Comparison of ENCODE assay signal across 1 cellular context in the genomic region with DNA sequence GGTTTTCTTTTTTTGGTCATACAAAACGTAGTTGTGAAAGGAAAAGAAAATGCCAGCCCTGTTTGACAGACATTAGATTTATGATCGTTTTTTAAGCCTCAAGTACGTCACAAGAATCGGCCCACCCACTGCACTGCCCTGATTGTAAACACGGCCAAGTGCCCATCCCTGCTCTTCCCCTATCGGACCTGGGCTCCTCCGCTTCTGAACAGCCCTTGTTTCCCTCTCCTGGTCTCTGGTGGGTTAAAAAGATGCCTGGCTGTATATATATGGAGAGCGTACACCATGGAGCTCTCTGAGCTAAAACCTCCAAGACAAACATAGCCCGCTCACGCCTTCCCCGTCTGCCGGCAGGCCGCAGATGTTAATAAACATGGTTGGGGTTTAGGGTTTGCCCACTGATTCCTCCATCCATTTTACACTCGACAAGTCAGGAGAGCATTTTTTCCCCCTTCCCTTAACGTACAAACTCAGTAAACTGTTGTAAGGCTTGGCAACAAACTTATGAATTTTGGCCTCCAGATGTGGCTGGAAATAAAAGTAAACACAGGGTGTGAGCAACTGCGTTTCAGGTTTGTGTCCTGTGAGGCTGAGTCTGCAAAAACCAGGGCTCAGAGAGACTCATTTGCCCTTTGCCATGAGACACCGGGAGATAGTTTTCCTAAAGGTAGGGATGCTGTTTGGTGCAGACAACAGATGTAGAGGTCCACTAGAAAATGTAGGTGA.
TF ChIP-seq lines count a peak whose summit lies in the region.

No MANE protein-coding gene starts in this region.

TF ChIP-seq in HepG2, 621 proteins besides CTCF, POLR2A, EP300 and RAD21 (continued from another document and continues in another):
- TF ChIP-seq, protein P1, sequence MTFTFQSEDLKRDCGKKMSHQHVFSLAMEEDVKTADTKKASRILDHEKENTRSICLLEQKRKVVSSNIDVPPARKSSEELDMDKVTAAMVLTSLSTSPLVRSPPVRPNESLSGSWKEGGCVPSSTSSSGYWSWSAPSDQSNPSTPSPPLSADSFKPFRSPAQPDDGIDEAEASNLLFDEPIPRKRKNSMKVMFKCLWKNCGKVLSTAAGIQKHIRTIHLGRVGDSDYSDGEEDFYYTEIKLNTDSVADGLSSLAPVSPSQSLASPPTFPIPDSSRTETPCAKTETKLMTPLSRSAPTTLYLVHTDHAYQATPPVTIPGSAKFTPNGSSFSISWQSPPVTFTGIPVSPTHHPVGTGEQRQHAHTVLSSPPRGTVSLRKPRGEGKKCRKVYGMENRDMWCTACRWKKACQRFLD (CRISPR knock-in tag; IDR thresholded peaks at IDR 0.05; ENCODE audit: borderline replicate concordance) = no peak
- TF ChIP-seq, protein P2, sequence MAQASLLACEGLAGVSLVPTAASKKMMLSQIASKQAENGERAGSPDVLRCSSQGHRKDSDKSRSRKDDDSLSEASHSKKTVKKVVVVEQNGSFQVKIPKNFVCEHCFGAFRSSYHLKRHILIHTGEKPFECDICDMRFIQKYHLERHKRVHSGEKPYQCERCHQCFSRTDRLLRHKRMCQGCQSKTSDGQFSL (CRISPR knock-in tag; IDR thresholded peaks at IDR 0.05) = no peak
- TF ChIP-seq NFATC3 (CRISPR knock-in tag; IDR thresholded peaks at IDR 0.05) (no peak), JUN (CRISPR knock-in tag; IDR thresholded peaks at IDR 0.05) (no peak), ZNF607 (CRISPR knock-in tag; IDR thresholded peaks at IDR 0.05; ENCODE audit: borderline replicate concordance) (no peak), BORCS8-MEF2B (CRISPR knock-in tag; IDR thresholded peaks at IDR 0.05) (peak; percentile 41; the same call in 1 of the 2 replicates), PHF8 (CRISPR knock-in tag; IDR thresholded peaks at IDR 0.05) (0 out of 2 replicates have a peak, but pooled peaks have one; percentile 19), ZSCAN12 (CRISPR knock-in tag; IDR thresholded peaks at IDR 0.05) (no peak), ZNF598 (CRISPR knock-in tag; IDR thresholded peaks at IDR 0.05; ENCODE audit: borderline replicate concordance) (0 out of 2 replicates have a peak, but pooled peaks have one; percentile 25), GABPB1 (CRISPR knock-in tag; IDR thresholded peaks at IDR 0.05) (no peak), KDM1A (CRISPR knock-in tag; IDR thresholded peaks at IDR 0.05) (no peak), SPEN (CRISPR knock-in tag; IDR thresholded peaks at IDR 0.05; ENCODE audit: low read depth) (no peak), ZNF709 (CRISPR knock-in tag; IDR thresholded peaks at IDR 0.05) (0 out of 2 replicates have a peak, but pooled peaks have one; percentile 46), SRSF9 (IDR thresholded peaks at IDR 0.05; ENCODE audit: borderline replicate concordance, insufficient read depth, low read depth, low read length, poor library complexity, severe bottlenecking) (no peak), ZNF678 (CRISPR knock-in tag; IDR thresholded peaks at IDR 0.05) (no peak), HOXA5 (CRISPR knock-in tag; IDR thresholded peaks at IDR 0.05) (no peak), CBX2 (IDR thresholded peaks at IDR 0.05; ENCODE audit: low read depth, low read length) (no peak), CBX2 (CRISPR knock-in tag; IDR thresholded peaks at IDR 0.05; ENCODE audit: low read depth) (no peak; the same call in 1 of the 2 replicates), SIN3B (IDR thresholded peaks at IDR 0.05; ENCODE audit: low read length) (no peak), ZBTB38 (CRISPR knock-in tag; IDR thresholded peaks at IDR 0.05) (peak; percentile 66), MAFF (IDR thresholded peaks at IDR 0.05; ENCODE audit: low read depth, low read length) (peak; percentile 49; the same call in 1 of the 2 replicates), REL (CRISPR knock-in tag; conservative IDR thresholded peaks at IDR 0.05) (no peak), PRMT3 (CRISPR knock-in tag; IDR thresholded peaks at IDR 0.05; ENCODE audit: borderline replicate concordance, low read depth) (no peak)
- TF ChIP-seq, protein P3, sequence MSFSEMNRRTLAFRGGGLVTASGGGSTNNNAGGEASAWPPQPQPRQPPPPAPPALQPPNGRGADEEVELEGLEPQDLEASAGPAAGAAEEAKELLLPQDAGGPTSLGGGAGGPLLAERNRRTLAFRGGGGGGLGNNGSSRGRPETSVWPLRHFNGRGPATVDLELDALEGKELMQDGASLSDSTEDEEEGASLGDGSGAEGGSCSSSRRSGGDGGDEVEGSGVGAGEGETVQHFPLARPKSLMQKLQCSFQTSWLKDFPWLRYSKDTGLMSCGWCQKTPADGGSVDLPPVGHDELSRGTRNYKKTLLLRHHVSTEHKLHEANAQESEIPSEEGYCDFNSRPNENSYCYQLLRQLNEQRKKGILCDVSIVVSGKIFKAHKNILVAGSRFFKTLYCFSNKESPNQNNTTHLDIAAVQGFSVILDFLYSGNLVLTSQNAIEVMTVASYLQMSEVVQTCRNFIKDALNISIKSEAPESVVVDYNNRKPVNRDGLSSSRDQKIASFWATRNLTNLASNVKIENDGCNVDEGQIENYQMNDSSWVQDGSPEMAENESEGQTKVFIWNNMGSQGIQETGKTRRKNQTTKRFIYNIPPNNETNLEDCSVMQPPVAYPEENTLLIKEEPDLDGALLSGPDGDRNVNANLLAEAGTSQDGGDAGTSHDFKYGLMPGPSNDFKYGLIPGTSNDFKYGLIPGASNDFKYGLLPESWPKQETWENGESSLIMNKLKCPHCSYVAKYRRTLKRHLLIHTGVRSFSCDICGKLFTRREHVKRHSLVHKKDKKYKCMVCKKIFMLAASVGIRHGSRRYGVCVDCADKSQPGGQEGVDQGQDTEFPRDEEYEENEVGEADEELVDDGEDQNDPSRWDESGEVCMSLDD (CRISPR knock-in tag; IDR thresholded peaks at IDR 0.05; ENCODE audit: borderline replicate concordance) = no peak
- TF ChIP-seq, protein P4, sequence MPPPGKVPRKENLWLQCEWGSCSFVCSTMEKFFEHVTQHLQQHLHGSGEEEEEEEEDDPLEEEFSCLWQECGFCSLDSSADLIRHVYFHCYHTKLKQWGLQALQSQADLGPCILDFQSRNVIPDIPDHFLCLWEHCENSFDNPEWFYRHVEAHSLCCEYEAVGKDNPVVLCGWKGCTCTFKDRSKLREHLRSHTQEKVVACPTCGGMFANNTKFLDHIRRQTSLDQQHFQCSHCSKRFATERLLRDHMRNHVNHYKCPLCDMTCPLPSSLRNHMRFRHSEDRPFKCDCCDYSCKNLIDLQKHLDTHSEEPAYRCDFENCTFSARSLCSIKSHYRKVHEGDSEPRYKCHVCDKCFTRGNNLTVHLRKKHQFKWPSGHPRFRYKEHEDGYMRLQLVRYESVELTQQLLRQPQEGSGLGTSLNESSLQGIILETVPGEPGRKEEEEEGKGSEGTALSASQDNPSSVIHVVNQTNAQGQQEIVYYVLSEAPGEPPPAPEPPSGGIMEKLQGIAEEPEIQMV (CRISPR knock-in tag; IDR thresholded peaks at IDR 0.05; ENCODE audit: low read depth) = no peak
- TF ChIP-seq, protein P5, sequence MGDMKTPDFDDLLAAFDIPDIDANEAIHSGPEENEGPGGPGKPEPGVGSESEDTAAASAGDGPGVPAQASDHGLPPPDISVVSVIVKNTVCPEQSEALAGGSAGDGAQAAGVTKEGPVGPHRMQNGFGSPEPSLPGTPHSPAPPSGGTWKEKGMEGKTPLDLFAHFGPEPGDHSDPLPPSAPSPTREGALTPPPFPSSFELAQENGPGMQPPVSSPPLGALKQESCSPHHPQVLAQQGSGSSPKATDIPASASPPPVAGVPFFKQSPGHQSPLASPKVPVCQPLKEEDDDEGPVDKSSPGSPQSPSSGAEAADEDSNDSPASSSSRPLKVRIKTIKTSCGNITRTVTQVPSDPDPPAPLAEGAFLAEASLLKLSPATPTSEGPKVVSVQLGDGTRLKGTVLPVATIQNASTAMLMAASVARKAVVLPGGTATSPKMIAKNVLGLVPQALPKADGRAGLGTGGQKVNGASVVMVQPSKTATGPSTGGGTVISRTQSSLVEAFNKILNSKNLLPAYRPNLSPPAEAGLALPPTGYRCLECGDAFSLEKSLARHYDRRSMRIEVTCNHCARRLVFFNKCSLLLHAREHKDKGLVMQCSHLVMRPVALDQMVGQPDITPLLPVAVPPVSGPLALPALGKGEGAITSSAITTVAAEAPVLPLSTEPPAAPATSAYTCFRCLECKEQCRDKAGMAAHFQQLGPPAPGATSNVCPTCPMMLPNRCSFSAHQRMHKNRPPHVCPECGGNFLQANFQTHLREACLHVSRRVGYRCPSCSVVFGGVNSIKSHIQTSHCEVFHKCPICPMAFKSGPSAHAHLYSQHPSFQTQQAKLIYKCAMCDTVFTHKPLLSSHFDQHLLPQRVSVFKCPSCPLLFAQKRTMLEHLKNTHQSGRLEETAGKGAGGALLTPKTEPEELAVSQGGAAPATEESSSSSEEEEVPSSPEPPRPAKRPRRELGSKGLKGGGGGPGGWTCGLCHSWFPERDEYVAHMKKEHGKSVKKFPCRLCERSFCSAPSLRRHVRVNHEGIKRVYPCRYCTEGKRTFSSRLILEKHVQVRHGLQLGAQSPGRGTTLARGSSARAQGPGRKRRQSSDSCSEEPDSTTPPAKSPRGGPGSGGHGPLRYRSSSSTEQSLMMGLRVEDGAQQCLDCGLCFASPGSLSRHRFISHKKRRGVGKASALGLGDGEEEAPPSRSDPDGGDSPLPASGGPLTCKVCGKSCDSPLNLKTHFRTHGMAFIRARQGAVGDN (CRISPR knock-in tag; IDR thresholded peaks at IDR 0.05) = no peak; the same call in 1 of the 2 replicates
- TF ChIP-seq, protein P6, sequence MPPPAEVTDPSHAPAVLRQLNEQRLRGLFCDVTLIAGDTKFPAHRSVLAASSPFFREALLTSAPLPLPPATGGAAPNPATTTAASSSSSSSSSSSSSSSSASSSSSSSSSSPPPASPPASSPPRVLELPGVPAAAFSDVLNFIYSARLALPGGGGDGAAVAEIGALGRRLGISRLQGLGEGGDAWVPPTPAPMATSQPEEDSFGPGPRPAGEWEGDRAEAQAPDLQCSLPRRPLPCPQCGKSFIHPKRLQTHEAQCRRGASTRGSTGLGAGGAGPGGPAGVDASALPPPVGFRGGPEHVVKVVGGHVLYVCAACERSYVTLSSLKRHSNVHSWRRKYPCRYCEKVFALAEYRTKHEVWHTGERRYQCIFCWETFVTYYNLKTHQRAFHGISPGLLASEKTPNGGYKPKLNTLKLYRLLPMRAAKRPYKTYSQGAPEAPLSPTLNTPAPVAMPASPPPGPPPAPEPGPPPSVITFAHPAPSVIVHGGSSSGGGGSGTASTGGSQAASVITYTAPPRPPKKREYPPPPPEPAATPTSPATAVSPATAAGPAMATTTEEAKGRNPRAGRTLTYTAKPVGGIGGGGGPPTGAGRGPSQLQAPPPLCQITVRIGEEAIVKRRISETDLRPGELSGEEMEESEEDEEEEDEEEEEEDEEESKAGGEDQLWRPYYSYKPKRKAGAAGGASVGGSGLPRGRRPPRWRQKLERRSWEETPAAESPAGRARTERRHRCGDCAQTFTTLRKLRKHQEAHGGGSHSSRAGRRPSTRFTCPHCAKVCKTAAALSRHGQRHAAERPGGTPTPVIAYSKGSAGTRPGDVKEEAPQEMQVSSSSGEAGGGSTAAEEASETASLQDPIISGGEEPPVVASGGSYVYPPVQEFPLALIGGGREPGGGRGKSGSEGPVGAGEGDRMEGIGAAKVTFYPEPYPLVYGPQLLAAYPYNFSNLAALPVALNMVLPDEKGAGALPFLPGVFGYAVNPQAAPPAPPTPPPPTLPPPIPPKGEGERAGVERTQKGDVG (CRISPR knock-in tag; IDR thresholded peaks at IDR 0.05; ENCODE audit: borderline replicate concordance) = no peak
- TF ChIP-seq, protein P7, sequence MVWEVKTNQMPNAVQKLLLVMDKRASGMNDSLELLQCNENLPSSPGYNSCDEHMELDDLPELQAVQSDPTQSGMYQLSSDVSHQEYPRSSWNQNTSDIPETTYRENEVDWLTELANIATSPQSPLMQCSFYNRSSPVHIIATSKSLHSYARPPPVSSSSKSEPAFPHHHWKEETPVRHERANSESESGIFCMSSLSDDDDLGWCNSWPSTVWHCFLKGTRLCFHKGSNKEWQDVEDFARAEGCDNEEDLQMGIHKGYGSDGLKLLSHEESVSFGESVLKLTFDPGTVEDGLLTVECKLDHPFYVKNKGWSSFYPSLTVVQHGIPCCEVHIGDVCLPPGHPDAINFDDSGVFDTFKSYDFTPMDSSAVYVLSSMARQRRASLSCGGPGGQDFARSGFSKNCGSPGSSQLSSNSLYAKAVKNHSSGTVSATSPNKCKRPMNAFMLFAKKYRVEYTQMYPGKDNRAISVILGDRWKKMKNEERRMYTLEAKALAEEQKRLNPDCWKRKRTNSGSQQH (CRISPR knock-in tag; IDR thresholded peaks at IDR 0.05; ENCODE audit: low read depth) = no peak
- TF ChIP-seq, protein P8, sequence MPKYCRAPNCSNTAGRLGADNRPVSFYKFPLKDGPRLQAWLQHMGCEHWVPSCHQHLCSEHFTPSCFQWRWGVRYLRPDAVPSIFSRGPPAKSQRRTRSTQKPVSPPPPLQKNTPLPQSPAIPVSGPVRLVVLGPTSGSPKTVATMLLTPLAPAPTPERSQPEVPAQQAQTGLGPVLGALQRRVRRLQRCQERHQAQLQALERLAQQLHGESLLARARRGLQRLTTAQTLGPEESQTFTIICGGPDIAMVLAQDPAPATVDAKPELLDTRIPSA (CRISPR knock-in tag; IDR thresholded peaks at IDR 0.05; ENCODE audit: borderline replicate concordance) = no peak
- TF ChIP-seq, protein P9, sequence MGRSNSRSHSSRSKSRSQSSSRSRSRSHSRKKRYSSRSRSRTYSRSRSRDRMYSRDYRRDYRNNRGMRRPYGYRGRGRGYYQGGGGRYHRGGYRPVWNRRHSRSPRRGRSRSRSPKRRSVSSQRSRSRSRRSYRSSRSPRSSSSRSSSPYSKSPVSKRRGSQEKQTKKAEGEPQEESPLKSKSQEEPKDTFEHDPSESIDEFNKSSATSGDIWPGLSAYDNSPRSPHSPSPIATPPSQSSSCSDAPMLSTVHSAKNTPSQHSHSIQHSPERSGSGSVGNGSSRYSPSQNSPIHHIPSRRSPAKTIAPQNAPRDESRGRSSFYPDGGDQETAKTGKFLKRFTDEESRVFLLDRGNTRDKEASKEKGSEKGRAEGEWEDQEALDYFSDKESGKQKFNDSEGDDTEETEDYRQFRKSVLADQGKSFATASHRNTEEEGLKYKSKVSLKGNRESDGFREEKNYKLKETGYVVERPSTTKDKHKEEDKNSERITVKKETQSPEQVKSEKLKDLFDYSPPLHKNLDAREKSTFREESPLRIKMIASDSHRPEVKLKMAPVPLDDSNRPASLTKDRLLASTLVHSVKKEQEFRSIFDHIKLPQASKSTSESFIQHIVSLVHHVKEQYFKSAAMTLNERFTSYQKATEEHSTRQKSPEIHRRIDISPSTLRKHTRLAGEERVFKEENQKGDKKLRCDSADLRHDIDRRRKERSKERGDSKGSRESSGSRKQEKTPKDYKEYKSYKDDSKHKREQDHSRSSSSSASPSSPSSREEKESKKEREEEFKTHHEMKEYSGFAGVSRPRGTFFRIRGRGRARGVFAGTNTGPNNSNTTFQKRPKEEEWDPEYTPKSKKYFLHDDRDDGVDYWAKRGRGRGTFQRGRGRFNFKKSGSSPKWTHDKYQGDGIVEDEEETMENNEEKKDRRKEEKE (IDR thresholded peaks at IDR 0.05) = no peak
- TF ChIP-seq, protein P10, sequence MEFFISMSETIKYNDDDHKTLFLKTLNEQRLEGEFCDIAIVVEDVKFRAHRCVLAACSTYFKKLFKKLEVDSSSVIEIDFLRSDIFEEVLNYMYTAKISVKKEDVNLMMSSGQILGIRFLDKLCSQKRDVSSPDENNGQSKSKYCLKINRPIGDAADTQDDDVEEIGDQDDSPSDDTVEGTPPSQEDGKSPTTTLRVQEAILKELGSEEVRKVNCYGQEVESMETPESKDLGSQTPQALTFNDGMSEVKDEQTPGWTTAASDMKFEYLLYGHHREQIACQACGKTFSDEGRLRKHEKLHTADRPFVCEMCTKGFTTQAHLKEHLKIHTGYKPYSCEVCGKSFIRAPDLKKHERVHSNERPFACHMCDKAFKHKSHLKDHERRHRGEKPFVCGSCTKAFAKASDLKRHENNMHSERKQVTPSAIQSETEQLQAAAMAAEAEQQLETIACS (CRISPR knock-in tag; IDR thresholded peaks at IDR 0.05) = no peak
